ENCODE assay signal across 8 cellular contexts in genomic region chr22:17774928-17775675, GRCh38. TPM values are rescaled to one million over a fixed set of nuclear protein-coding genes. Genes with fewer than 3 reads are reported as not detected.
DNase-seq lines count a peak whose midpoint lies in the region; ATAC-seq, FAIRE-seq and TF ChIP-seq lines count a peak whose summit lies in the region.

No MANE protein-coding gene starts in this region.

- peaks cover 3% of the 10 kb centered on the region for H3K27me3 Mint-ChIP-seq in stimulated activated naive CD8-positive, alpha-beta T cell treated with anti-CD3 and anti-CD28 coated beads, Interleukin-15, Interleukin-2, amounts not matched to agents 100 ng/mL and 50 ng/mL, for 24 hours
- H3K27me3 Mint-ChIP-seq in activated B cell treated with CpG ODN at 0.5 μM for 24 hours = no peaks in the 10 kb centered on the region

- POLR2A ChIA-PET in activated B cell treated with CpG ODN at 0.5 μM for 24 hours (lab: Charles Lee) (interaction anchor here (0.5 to 11.5 kb wide), 5 partner anchors 12 to 286 kb away, joined by 4 to 581 read pairs (median 4); no protein-coding TSS in a partner anchor), HepG2 (lab: Yijun Ruan, JAX) (interaction anchor here (1.4 to 3.7 kb wide), 2 partner anchors 10 kb away, joined by 3 to 15 read pairs; no protein-coding TSS in a partner anchor)

- H3K4me1 Mint-ChIP-seq in stimulated activated naive CD8-positive, alpha-beta T cell treated with anti-CD3 and anti-CD28 coated beads, Interleukin-15, Interleukin-2, amounts not matched to agents 100 ng/mL and 50 ng/mL, for 24 hours (ENCODE audit: low read depth) = peaks cover 85% of the 10 kb centered on the region
- H3K4me1 Mint-ChIP-seq in activated B cell treated with CpG ODN at 0.5 μM for 24 hours = peaks cover 84% of the 10 kb centered on the region

- H3K4me3 ChIP-seq in HepG2 (replicated peaks in 1 of 3; ENCODE audit: insufficient read depth in 1 of 3, low read depth in 2 of 3, low read length in 3 of 3) = peak overlapping the region; percentile 63 to 89 (median 83)

- no peak for FAIRE-seq in HepG2 (lab: Jason Lieb, UNC)
- FAIRE-seq in GM19239 (lab: Jason Lieb, UNC) = no peak

- peak overlapping the region; percentile 86 for H3K4me2 ChIP-seq in HepG2 (ENCODE audit: low read depth, low read length)

- peak overlapping the region; percentile 85 for H3K9ac ChIP-seq in HepG2 (ENCODE audit: insufficient read depth, low read depth, low read length)

- 73% methylated on average over 23 of the region's 27 CpGs for WGBS in HepG2 (ENCODE audit: low lambda C conversion rate)

- H4K20me1 ChIP-seq in HepG2 (ENCODE audit: insufficient read depth, low read length) = no peaks in the 10 kb centered on the region

- no peak for ATAC-seq in stimulated activated naive CD8-positive, alpha-beta T cell treated with anti-CD3 and anti-CD28 coated beads, Interleukin-15, Interleukin-2, amounts not matched to agents 100 U/mL and 50 U/mL, for 24 hours
- ATAC-seq in activated B cell treated with CpG ODN at 0.5 μM for 24 hours (ENCODE audit: low read depth) (no peak), HepG2 (no peak), HG03521 (IDR thresholded peaks at IDR 0.05; ENCODE audit: unreplicated experiment) (no peak)

- H3K27ac ChIP-seq in HepG2 (ENCODE audit: extremely low read length, insufficient read depth, low read length) = no peak overlapping the region

- TF ChIP-seq CTCF in activated B cell treated with CpG ODN at 0.5 μM for 24 hours (IDR thresholded peaks at IDR 0.05) = no peak
- TF ChIP-seq CTCF in HepG2 (CRISPR knock-in tag; IDR thresholded peaks at IDR 0.05) = no peak

- DNase-seq in stimulated activated naive CD8-positive, alpha-beta T cell treated with anti-CD3 and anti-CD28 coated beads, Interleukin-15, Interleukin-2, amounts not matched to agents 100 U/mL and 50 U/mL, for 24 hours = no peak
- DNase-seq in activated B cell treated with CpG ODN at 0.5 μM for 24 hours (peak; percentile 15), HepG2 (ENCODE audit: low spot score) (no peak), GM19239 (ENCODE audit: insufficient read length, low spot score) (no peak), NCI-H345 (lab: John Stamatoyannopoulos, UW) (no peak), NCI-H1436 treated with DMSO at 0.1 percent for 48 hours (lab: John Stamatoyannopoulos, UW) (no peak)

- no peaks in the 10 kb centered on the region for H3K9me3 Mint-ChIP-seq in stimulated activated naive CD8-positive, alpha-beta T cell treated with anti-CD3 and anti-CD28 coated beads, Interleukin-15, Interleukin-2, amounts not matched to agents 100 ng/mL and 50 ng/mL, for 24 hours
- H3K9me3 Mint-ChIP-seq in activated B cell treated with CpG ODN at 0.5 μM for 24 hours = no peaks in the 10 kb centered on the region

- TF ChIP-seq EP300 in HepG2 (IDR thresholded peaks at IDR 0.05; ENCODE audit: low read depth in 2 of 2, low read length in 2 of 2) (no peak), HepG2 (CRISPR knock-in tag; IDR thresholded peaks at IDR 0.05; ENCODE audit: borderline replicate concordance) (no peak)

- H3K27me3 ChIP-seq in HepG2 (ENCODE audit: control insufficient read depth in 1 of 2, insufficient read depth in 2 of 2, low read length in 2 of 2) = no peaks in the 10 kb centered on the region; a peak in 1 of 5 replicates

- no TSS peak for BruUV-seq in HepG2 (replicated peaks; lab: Mats Ljungman, UMichigan)

- no peak for TF ChIP-seq RAD21 in HepG2 (CRISPR knock-in tag; IDR thresholded peaks at IDR 0.05)

- TF ChIP-seq POLR2A in HepG2 (IDR thresholded peaks at IDR 0.05; ENCODE audit: insufficient read depth in 1 of 2, low read depth in 2 of 2, low read length in 2 of 2) = no peak

- peak overlapping the region; percentile 13 for H3K27ac Mint-ChIP-seq in stimulated activated naive CD8-positive, alpha-beta T cell treated with anti-CD3 and anti-CD28 coated beads, Interleukin-15, Interleukin-2, amounts not matched to agents 100 ng/mL and 50 ng/mL, for 24 hours
- H3K27ac Mint-ChIP-seq in activated B cell treated with CpG ODN at 0.5 μM for 24 hours = peak overlapping the region; percentile 96

- H3K36me3 Mint-ChIP-seq in stimulated activated naive CD8-positive, alpha-beta T cell treated with anti-CD3 and anti-CD28 coated beads, Interleukin-15, Interleukin-2, amounts not matched to agents 100 ng/mL and 50 ng/mL, for 24 hours (ENCODE audit: low read depth) = peaks cover 3% of the 10 kb centered on the region
- peaks cover 15% of the 10 kb centered on the region for H3K36me3 Mint-ChIP-seq in activated B cell treated with CpG ODN at 0.5 μM for 24 hours (ENCODE audit: low read depth)

- peak overlapping the region; percentile 67 for H3K4me3 Mint-ChIP-seq in stimulated activated naive CD8-positive, alpha-beta T cell treated with anti-CD3 and anti-CD28 coated beads, Interleukin-15, Interleukin-2, amounts not matched to agents 100 ng/mL and 50 ng/mL, for 24 hours
- H3K4me3 Mint-ChIP-seq in activated B cell treated with CpG ODN at 0.5 μM for 24 hours = peak overlapping the region; percentile 70

- intact Hi-C loops in activated B cell treated with CpG ODN at 0.5 μM for 24 hours (cut with micrococcal nuclease) (no loop called here), HepG2 (cut with micrococcal nuclease; ENCODE audit: unreplicated experiment) (no loop called here)

- no peaks in the 10 kb centered on the region; a peak in 1 of 5 replicates for H3K36me3 ChIP-seq in HepG2 (replicated peaks in 1 of 2; ENCODE audit: control insufficient read depth in 1 of 2, insufficient read depth in 2 of 2, low read length in 2 of 2)

- H3K9me3 ChIP-seq in HepG2 (ENCODE audit: low read length) = no peaks in the 10 kb centered on the region

- peaks cover 64% of the 10 kb centered on the region for H3K4me1 ChIP-seq in HepG2 (ENCODE audit: insufficient read depth, low read length)

- no peak overlapping the region for H2AFZ ChIP-seq in HepG2 (ENCODE audit: low read length)

- CTCF ChIA-PET in activated B cell treated with CpG ODN at 0.5 μM for 24 hours (lab: Charles Lee) (no interaction called here), HepG2 (lab: Yijun Ruan, JAX; ENCODE audit: low intra/inter-chr PET ratio, low total read pairs) (no interaction called here)

- H3K79me2 ChIP-seq in HepG2 (ENCODE audit: insufficient read depth, low read length) = peaks cover 30% of the 10 kb centered on the region

- in situ Hi-C loops in HepG2 (cut with HindIII; ENCODE audit: extremely low pct_ligation_motif_present, low pct_unique_long_range_greater_than_20kb) = no loop called here

TF ChIP-seq in HepG2, 621 proteins besides CTCF, POLR2A, EP300 and RAD21 (continues in another document):
- TF ChIP-seq BRF2 (CRISPR knock-in tag; IDR thresholded peaks at IDR 0.05) (no peak), KAT2B (IDR thresholded peaks at IDR 0.05; ENCODE audit: borderline replicate concordance, low read depth, low read length) (no peak), ZNF33B (CRISPR knock-in tag; IDR thresholded peaks at IDR 0.05) (no peak)

RNA-seq across cellular contexts. Expression of gene BID, which starts 0.8 kb away (rescaled TPM):
- total RNA-seq in activated B cell treated with CpG ODN at 0.5 μM for 24 hours = 78.9 and 81.4 TPM in 2 replicates
- total RNA-seq in HepG2 (2016; rRNA removed; fragmentation: Illumina TruSeq; extraction: Trizol) = 47.6 and 51.7 TPM in 2 replicates
- 16.5 and 25.0 TPM in 2 replicates for total RNA-seq in HepG2 (2016; cell fraction: cytosol; rRNA removed; fragmentation: Illumina TruSeq; extraction: Trizol; ENCODE audit: low read depth)
- 48.2 and 51.2 TPM in 2 replicates for total RNA-seq in HepG2 (2016; cell fraction: insoluble cytoplasmic fraction; rRNA removed; fragmentation: Illumina TruSeq; extraction: Trizol)
- total RNA-seq in HepG2 (2016; cell fraction: membrane; rRNA removed; fragmentation: Illumina TruSeq; extraction: Trizol) = 24.9 and 33.2 TPM in 2 replicates
- 27.0 and 29.0 TPM in 2 replicates for total RNA-seq in HepG2 (2016; cell fraction: nucleus; rRNA removed; fragmentation: Illumina TruSeq; extraction: Trizol)
- 35.3 and 44.7 TPM in 2 replicates for polyA plus RNA-seq in HepG2 (2011; rRNA removed)
- 51.3 and 78.1 TPM in 2 replicates for polyA plus RNA-seq in HepG2 (2011; cell fraction: cytosol; rRNA removed)
- 37.6 and 38.4 TPM in 2 replicates for polyA plus RNA-seq in HepG2 (2011; cell fraction: nucleus; rRNA removed)
- polyA plus RNA-seq in HepG2 (2012) = 16.2 and 31.9 TPM in 2 replicates
- 22.8 and 28.7 TPM in 2 replicates for polyA plus RNA-seq in HepG2 (2016; cell fraction: cytosol; fragmentation: Illumina TruSeq; extraction: Trizol; ENCODE audit: low read depth)
- polyA plus RNA-seq in HepG2 (2016; cell fraction: insoluble cytoplasmic fraction; fragmentation: Illumina TruSeq; extraction: Trizol; ENCODE audit: low read depth) = 39.0 and 42.7 TPM in 2 replicates
- polyA plus RNA-seq in HepG2 (2016; cell fraction: membrane; fragmentation: Illumina TruSeq; extraction: Trizol; ENCODE audit: low read depth) = 26.7 and 27.3 TPM in 2 replicates
- polyA plus RNA-seq in HepG2 (2016; cell fraction: nucleus; fragmentation: Illumina TruSeq; extraction: Trizol; ENCODE audit: insufficient read depth, low read depth) = 47.0 TPM in 2 replicates
- polyA minus RNA-seq in HepG2 (2011; rRNA and poly(A)+ RNA removed; ENCODE audit: low replicate concordance) = 35.1 and 45.0 TPM in 2 replicates
- polyA minus RNA-seq in HepG2 (2011; cell fraction: cytosol; rRNA and poly(A)+ RNA removed) = 15.2 and 16.8 TPM in 2 replicates
- polyA minus RNA-seq in HepG2 (2011; cell fraction: nucleus; rRNA and poly(A)+ RNA removed) = 4.4 and 8.2 TPM in 2 replicates
